Comparison of ENCODE assay signal across 10 cellular contexts in genomic region chr2:233426619-233427342, GRCh38.
DNase-seq lines count a peak whose midpoint lies in the region; ATAC-seq, FAIRE-seq and TF ChIP-seq lines count a peak whose summit lies in the region.
"Had no signal": no experiment of that assay in that cellular context is flagged by ENCODE, and none has a peak within 500 bp of the region (broad histone marks: within the 10 kb centered on the region; RNA-seq: fewer than 3 reads in every experiment).

No MANE protein-coding gene starts in this region.

- DNase-seq in Daoy (ENCODE audit: low read depth) (peak; percentile 85), SW480 (ENCODE audit: low spot score) (peak; percentile 66), bronchial epithelial cell (ENCODE audit: low read depth) (peak; percentile 91), smooth muscle cell (lab: John Stamatoyannopoulos, UW; ENCODE audit: unreplicated experiment) (no peak), NCI-H345 treated with DMSO at 0.1 percent for 48 hours (lab: John Stamatoyannopoulos, UW; ENCODE audit: unreplicated experiment) (no peak), hepatic stellate cell (ENCODE audit: low spot score) (no peak)

- peaks cover 21% of the 10 kb centered on the region for H3F3A ChIP-seq in smooth muscle cell (ENCODE audit: low read depth)

- peak overlapping the region; percentile 74 for H3K27ac ChIP-seq in smooth muscle cell (ENCODE audit: low read depth)
- H3K27ac ChIP-seq: RWPE1, thoracic aorta had no signal

- FAIRE-seq in bronchial epithelial cell (lab: Jason Lieb, UNC): no peak

- no peaks in the 10 kb centered on the region for H3K9me3 ChIP-seq in smooth muscle cell (replicated peaks; ENCODE audit: low read depth)
- H3K9me3 ChIP-seq: thoracic aorta had no signal

- H3K4me3 ChIP-seq in bronchial epithelial cell (ENCODE audit: low read depth, low read length) (no peak overlapping the region), smooth muscle cell (no peak overlapping the region)
- H3K4me3 ChIP-seq: thoracic aorta had no signal

- H3K27me3 ChIP-seq in bronchial epithelial cell (ENCODE audit: control insufficient read depth, insufficient read depth, low read length): no peaks in the 10 kb centered on the region
- H3K27me3 ChIP-seq in smooth muscle cell (ENCODE audit: low read depth): no peaks in the 10 kb centered on the region

- no peak for ATAC-seq in GM21528 (IDR thresholded peaks at IDR 0.05; ENCODE audit: low FRiP score, unreplicated experiment)
- ATAC-seq in HG02852 (IDR thresholded peaks at IDR 0.05; ENCODE audit: unreplicated experiment): no peak

- H3K4me2 ChIP-seq in smooth muscle cell: no peak overlapping the region

- peak overlapping the region; percentile 22 for H3K9ac ChIP-seq in smooth muscle cell (ENCODE audit: low read depth)

- H3K36me3 ChIP-seq in bronchial epithelial cell (ENCODE audit: control insufficient read depth, insufficient read depth, low read length): no peaks in the 10 kb centered on the region
- H3K36me3 ChIP-seq in smooth muscle cell (ENCODE audit: low read depth): no peaks in the 10 kb centered on the region
- H3K36me3 ChIP-seq: thoracic aorta had no signal

- TF ChIP-seq CTCF in bronchial epithelial cell (IDR thresholded peaks at IDR 0.05; ENCODE audit: insufficient read depth, low read length, severe bottlenecking) (no peak), smooth muscle cell (IDR thresholded peaks at IDR 0.05; ENCODE audit: borderline replicate concordance, insufficient read depth, poor library complexity, severe bottlenecking) (no peak)

- H2AFZ ChIP-seq in smooth muscle cell (ENCODE audit: low read depth): no peak overlapping the region

- no peaks in the 10 kb centered on the region for H4K20me1 ChIP-seq in smooth muscle cell (ENCODE audit: low read depth)

- 51% methylated on average over 7 of the region's 7 CpGs for WGBS in smooth muscle cell (ENCODE audit: low lambda C conversion rate)

- H3K79me2 ChIP-seq in smooth muscle cell (ENCODE audit: low read depth): peaks cover 45% of the 10 kb centered on the region

- H3K4me1 ChIP-seq in smooth muscle cell (ENCODE audit: low read depth): peaks cover 9% of the 10 kb centered on the region

Comparison
In these comparisons a context has a peak if more than half of its experiments do, and no peak if none do; other contexts are left out.
1. DNase-seq: peak in Daoy (single experiment), SW480 (single experiment) and bronchial epithelial cell (single experiment); none in smooth muscle cell (single experiment), NCI-H345 treated with DMSO at 0.1 percent for 48 hours (single experiment) and hepatic stellate cell (single experiment).